24 cellular contexts compared by ENCODE assay signal in the genomic region with DNA sequence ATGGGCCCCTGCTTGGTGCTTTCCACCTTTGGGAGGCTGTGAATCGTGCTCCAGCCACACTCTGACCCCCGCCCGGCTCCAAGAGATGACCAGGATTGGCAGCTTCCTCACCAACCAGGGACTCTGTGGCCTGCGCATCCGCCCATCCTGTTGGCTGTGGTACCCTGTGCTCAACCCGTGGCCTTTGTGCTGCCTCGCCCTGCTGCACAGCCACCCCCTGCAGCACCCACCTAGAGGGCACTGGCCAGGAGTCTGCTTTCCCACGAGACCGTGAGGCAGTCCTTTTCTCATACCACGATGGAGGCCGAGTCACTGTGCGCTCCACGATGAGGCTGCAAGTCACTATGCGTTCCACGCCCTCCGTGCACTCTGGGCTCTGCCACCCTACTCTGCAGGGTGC. TPM values are rescaled to one million over a fixed set of nuclear protein-coding genes. Genes with fewer than 3 reads are reported as not detected.
DNase-seq lines count a peak whose midpoint lies in the region; ATAC-seq, FAIRE-seq and TF ChIP-seq lines count a peak whose summit lies in the region.
"Had no signal": no experiment of that assay in that cellular context is flagged by ENCODE, and none has a peak within 500 bp of the region (broad histone marks: within the 10 kb centered on the region; RNA-seq: fewer than 3 reads in every experiment).

No MANE protein-coding gene starts in this region.

- in situ Hi-C loops in HepG2 (cut with HindIII; ENCODE audit: extremely low pct_ligation_motif_present, low pct_unique_long_range_greater_than_20kb) = no loop called here

- no peak for TF ChIP-seq RAD21 in HepG2 (CRISPR knock-in tag; IDR thresholded peaks at IDR 0.05)

- 99% methylated on average over 13 of the region's 16 CpGs for WGBS in HepG2 (ENCODE audit: low lambda C conversion rate)
- no CpG with 5 or more reads among the region's 16 CpGs for WGBS in right lobe of liver (ENCODE audit: insufficient coverage, low coverage, low lambda C conversion rate, missing lambda C conversion rate)

- H2AFZ ChIP-seq in HepG2 (ENCODE audit: low read length) = no peak overlapping the region
- H2AFZ ChIP-seq: GM23338 had no signal

- H3K27me3 ChIP-seq in HepG2 (ENCODE audit: control insufficient read depth in 1 of 2, insufficient read depth in 2 of 2, low read length in 2 of 2) = no peaks in the 10 kb centered on the region
- H3K27me3 ChIP-seq in right lobe of liver = no peaks in the 10 kb centered on the region
- H3K27me3 ChIP-seq: BE2C; BLaER1 treated with 17β-estradiol and CSF1 and Interleukin-3, amounts not matched to agents 10 nM and 100 nM had no signal

- H4K20me1 ChIP-seq in HepG2 (ENCODE audit: insufficient read depth, low read length) = no peaks in the 10 kb centered on the region

- H3K9me3 Mint-ChIP-seq in glutamatergic neuron (ENCODE audit: unreplicated experiment) = peaks cover 12% of the 10 kb centered on the region
- H3K9me3 Mint-ChIP-seq: CD14-positive monocyte; CD4-positive, alpha-beta T cell; GM23338; H9 had no signal

- H3K36me3 Mint-ChIP-seq in glutamatergic neuron (ENCODE audit: unreplicated experiment) = no peaks in the 10 kb centered on the region

- peaks cover 15 to 57% of the 10 kb centered on the region in 2 experiments; a peak in 4 of 5 replicates for H3K36me3 ChIP-seq in HepG2 (replicated peaks in 1 of 2; ENCODE audit: control insufficient read depth in 1 of 2, insufficient read depth in 2 of 2, low read length in 2 of 2)
- H3K36me3 ChIP-seq in right lobe of liver = peaks cover 0 to 39% (median 13%) of the 10 kb centered on the region in 4 donors

- TF ChIP-seq EP300 in HepG2 (IDR thresholded peaks at IDR 0.05; ENCODE audit: low read depth in 2 of 2, low read length in 2 of 2) (no peak), HepG2 (CRISPR knock-in tag; IDR thresholded peaks at IDR 0.05; ENCODE audit: borderline replicate concordance) (no peak)

- intact Hi-C loops in HepG2 (cut with micrococcal nuclease; ENCODE audit: unreplicated experiment) (no loop called here), right lobe of liver (cut with DNase I) (no loop called here), sciatic nerve (cut with DNase I) (no loop called here)

- H3K27me3 Mint-ChIP-seq in glutamatergic neuron (ENCODE audit: unreplicated experiment) = peaks cover 9% of the 10 kb centered on the region
- H3K27me3 Mint-ChIP-seq: CD4-positive, alpha-beta T cell had no signal

- POLR2A ChIA-PET in HepG2 (lab: Yijun Ruan, JAX) = no interaction called here

- no peak overlapping the region for H3K4me2 ChIP-seq in HepG2 (ENCODE audit: low read depth, low read length)
- H3K4me2 ChIP-seq: A549; BLaER1 treated with 17β-estradiol and CSF1 and Interleukin-3, amounts not matched to agents 10 nM and 100 nM; GM23338 had no signal

- H3K27ac ChIP-seq in HepG2 (ENCODE audit: extremely low read length, insufficient read depth, low read length) = no peak overlapping the region
- no peak overlapping the region for H3K27ac ChIP-seq in right lobe of liver
- H3K27ac ChIP-seq: A549; BLaER1 treated with 17β-estradiol and CSF1 and Interleukin-3, amounts not matched to agents 10 nM and 100 nM had no signal

- no peaks in the 10 kb centered on the region for H3K4me1 Mint-ChIP-seq in glutamatergic neuron (ENCODE audit: low read depth, unreplicated experiment)
- H3K4me1 Mint-ChIP-seq: CD14-positive monocyte, GM23338, H9 had no signal

- TF ChIP-seq POLR2A in HepG2 (IDR thresholded peaks at IDR 0.05; ENCODE audit: insufficient read depth in 1 of 2, low read depth in 2 of 2, low read length in 2 of 2) (no peak), right lobe of liver (IDR thresholded peaks at IDR 0.05) (no peak)

- H3K4me1 ChIP-seq in HepG2 (ENCODE audit: insufficient read depth, low read length) = no peaks in the 10 kb centered on the region
- no peaks in the 10 kb centered on the region for H3K4me1 ChIP-seq in right lobe of liver
- H3K4me1 ChIP-seq: BE2C had no signal

- H3K27ac Mint-ChIP-seq in glutamatergic neuron (ENCODE audit: unreplicated experiment) = no peak overlapping the region
- H3K27ac Mint-ChIP-seq: CD4-positive, alpha-beta T cell; GM23338; H9 had no signal

- H3K9ac ChIP-seq in HepG2 (ENCODE audit: insufficient read depth, low read depth, low read length) = no peak overlapping the region
- H3K9ac ChIP-seq: BLaER1 treated with 17β-estradiol and CSF1 and Interleukin-3, amounts not matched to agents 10 nM and 100 nM had no signal

- no peak for FAIRE-seq in HepG2 (lab: Jason Lieb, UNC)
- FAIRE-seq: A549, GM12891, GM18507 had no signal

- H3K4me3 Mint-ChIP-seq in glutamatergic neuron (ENCODE audit: unreplicated experiment) = no peak overlapping the region
- H3K4me3 Mint-ChIP-seq: CD14-positive monocyte; CD4-positive, alpha-beta T cell; GM23338; H9 had no signal

- H3K79me2 ChIP-seq in HepG2 (ENCODE audit: insufficient read depth, low read length) = no peaks in the 10 kb centered on the region

- H3K9me3 ChIP-seq in HepG2 (ENCODE audit: low read length) (no peaks in the 10 kb centered on the region), right lobe of liver (no peaks in the 10 kb centered on the region)
- H3K9me3 ChIP-seq: A549; BE2C; BLaER1 treated with 17β-estradiol and CSF1 and Interleukin-3, amounts not matched to agents 10 nM and 100 nM had no signal

- TF ChIP-seq CTCF in HepG2 (CRISPR knock-in tag; IDR thresholded peaks at IDR 0.05) (no peak), right lobe of liver (IDR thresholded peaks at IDR 0.05) (no peak), glutamatergic neuron (IDR thresholded peaks at IDR 0.05; ENCODE audit: partially characterized antibody, unreplicated experiment) (no peak)

- BruUV-seq in HepG2 (replicated peaks; lab: Mats Ljungman, UMichigan) = no TSS peak

- ATAC-seq in HepG2 (no peak), right lobe of liver (no peak), sciatic nerve (no peak)
- ATAC-seq: A549, GM23338, HCT116 had no signal

- DNase-seq in HepG2 (ENCODE audit: low spot score) = no peak
- DNase-seq in right lobe of liver = no peak
- DNase-seq in glutamatergic neuron = peak; percentile 11
- peak; percentile 56 for DNase-seq in sciatic nerve (ENCODE audit: low spot score)
- DNase-seq in NCI-H1930 (lab: John Stamatoyannopoulos, UW) = no peak
- no peak for DNase-seq in NCI-H2196 (lab: John Stamatoyannopoulos, UW; ENCODE audit: unreplicated experiment)
- DNase-seq: 8988T; ACHN; AML-193; BE2C; Calu3; CD4-positive, alpha-beta T cell; COR-L47; DMS53; DMS79 treated with DMSO at 0.1 percent for 48 hours; GF-D8; H9 had no signal

- CTCF ChIA-PET in HepG2 (lab: Yijun Ruan, JAX; ENCODE audit: low intra/inter-chr PET ratio, low total read pairs) = no interaction called here

- H3K4me3 ChIP-seq in HepG2 (replicated peaks in 1 of 3; ENCODE audit: insufficient read depth in 1 of 3, low read depth in 2 of 3, low read length in 3 of 3) (no peak overlapping the region), right lobe of liver (no peak overlapping the region)
- H3K4me3 ChIP-seq: A549; BLaER1 treated with 17β-estradiol and CSF1 and Interleukin-3, amounts not matched to agents 10 nM and 100 nM; GM23338 had no signal

RNA-seq across cellular contexts. Expression of a gene that starts 19.4 kb away (rescaled TPM):
- total RNA-seq in HepG2 (2016; rRNA removed; fragmentation: Illumina TruSeq; extraction: Trizol) (4.9 and 15.9 TPM in 2 replicates), right lobe of liver (10 to 100 TPM; 17.9 to 36.1 (median 23.2) TPM), glutamatergic neuron (ENCODE audit: unreplicated experiment) (79.1 TPM), sciatic nerve (50.1 TPM)
- 27.7 and 30.7 TPM in 2 replicates for total RNA-seq in HepG2 (2016; cell fraction: cytosol; rRNA removed; fragmentation: Illumina TruSeq; extraction: Trizol; ENCODE audit: low read depth)
- total RNA-seq in HepG2 (2016; cell fraction: insoluble cytoplasmic fraction; rRNA removed; fragmentation: Illumina TruSeq; extraction: Trizol) = 6.6 and 17.1 TPM in 2 replicates
- 19.1 and 22.3 TPM in 2 replicates for total RNA-seq in HepG2 (2016; cell fraction: membrane; rRNA removed; fragmentation: Illumina TruSeq; extraction: Trizol)
- 17.5 and 23.3 TPM in 2 replicates for total RNA-seq in HepG2 (2016; cell fraction: nucleus; rRNA removed; fragmentation: Illumina TruSeq; extraction: Trizol)
- polyA plus RNA-seq in HepG2 (2011; rRNA removed) = 10.4 and 13.9 TPM in 2 replicates
- polyA plus RNA-seq in HepG2 (2011; cell fraction: cytosol; rRNA removed) = 7.3 and 17.7 TPM in 2 replicates
- polyA plus RNA-seq in HepG2 (2011; cell fraction: nucleus; rRNA removed) = 96.4 and 121 TPM in 2 replicates
- polyA plus RNA-seq in HepG2 (2012) = 5.5 and 9.1 TPM in 2 replicates
- polyA plus RNA-seq in HepG2 (2016; cell fraction: cytosol; fragmentation: Illumina TruSeq; extraction: Trizol; ENCODE audit: low read depth) = 21.1 and 24.5 TPM in 2 replicates
- polyA plus RNA-seq in HepG2 (2016; cell fraction: insoluble cytoplasmic fraction; fragmentation: Illumina TruSeq; extraction: Trizol; ENCODE audit: low read depth) = 5.3 and 5.8 TPM in 2 replicates
- 12.6 and 13.9 TPM in 2 replicates for polyA plus RNA-seq in HepG2 (2016; cell fraction: membrane; fragmentation: Illumina TruSeq; extraction: Trizol; ENCODE audit: low read depth)
- 35.8 and 39.3 TPM in 2 replicates for polyA plus RNA-seq in HepG2 (2016; cell fraction: nucleus; fragmentation: Illumina TruSeq; extraction: Trizol; ENCODE audit: insufficient read depth, low read depth)
- polyA minus RNA-seq in HepG2 (2011; rRNA and poly(A)+ RNA removed; ENCODE audit: low replicate concordance) = 2.3 and 4.2 TPM in 2 replicates
- polyA minus RNA-seq in HepG2 (2011; cell fraction: cytosol; rRNA and poly(A)+ RNA removed) = 2.1 and 3.5 TPM in 2 replicates
- 8.4 and 9.0 TPM in 2 replicates for polyA minus RNA-seq in HepG2 (2011; cell fraction: nucleus; rRNA and poly(A)+ RNA removed)

RNA-seq across cellular contexts. Expression of a gene that starts 20.7 kb away (rescaled TPM):
- 1.7 and 7.6 TPM in 2 replicates for total RNA-seq in HepG2 (2016; rRNA removed; fragmentation: Illumina TruSeq; extraction: Trizol)
- total RNA-seq in HepG2 (2016; cell fraction: cytosol; rRNA removed; fragmentation: Illumina TruSeq; extraction: Trizol; ENCODE audit: low read depth) = 0.79 and 1.3 TPM in 2 replicates
- 1.7 and 6.0 TPM in 2 replicates for total RNA-seq in HepG2 (2016; cell fraction: insoluble cytoplasmic fraction; rRNA removed; fragmentation: Illumina TruSeq; extraction: Trizol)
- total RNA-seq in HepG2 (2016; cell fraction: membrane; rRNA removed; fragmentation: Illumina TruSeq; extraction: Trizol) = 1.2 TPM in 2 replicates
- 7.8 and 8.4 TPM in 2 replicates for total RNA-seq in HepG2 (2016; cell fraction: nucleus; rRNA removed; fragmentation: Illumina TruSeq; extraction: Trizol)
- polyA plus RNA-seq in HepG2 (2011; rRNA removed) = 4.4 and 6.5 TPM in 2 replicates
- polyA plus RNA-seq in HepG2 (2011; cell fraction: cytosol; rRNA removed) = 1.3 and 2.0 TPM in 2 replicates
- polyA plus RNA-seq in HepG2 (2011; cell fraction: nucleus; rRNA removed) = 81.3 and 90.4 TPM in 2 replicates
- 3.4 and 4.5 TPM in 2 replicates for polyA plus RNA-seq in HepG2 (2012)
- polyA plus RNA-seq in HepG2 (2016; cell fraction: cytosol; fragmentation: Illumina TruSeq; extraction: Trizol; ENCODE audit: low read depth) = 0.23 and 0.36 TPM in 2 replicates
- polyA plus RNA-seq in HepG2 (2016; cell fraction: insoluble cytoplasmic fraction; fragmentation: Illumina TruSeq; extraction: Trizol; ENCODE audit: low read depth) = 1.7 and 2.2 TPM in 2 replicates
- 0.51 and 0.65 TPM in 2 replicates for polyA plus RNA-seq in HepG2 (2016; cell fraction: membrane; fragmentation: Illumina TruSeq; extraction: Trizol; ENCODE audit: low read depth)
- 31.9 and 34.1 TPM in 2 replicates for polyA plus RNA-seq in HepG2 (2016; cell fraction: nucleus; fragmentation: Illumina TruSeq; extraction: Trizol; ENCODE audit: insufficient read depth, low read depth)
- polyA minus RNA-seq in HepG2 (2011; rRNA and poly(A)+ RNA removed; ENCODE audit: low replicate concordance) = 5.2 and 6.5 TPM in 2 replicates
- polyA minus RNA-seq in HepG2 (2011; cell fraction: cytosol; rRNA and poly(A)+ RNA removed) = 0.79 and 1.3 TPM in 2 replicates
- polyA minus RNA-seq in HepG2 (2011; cell fraction: nucleus; rRNA and poly(A)+ RNA removed) = 17.7 and 19.7 TPM in 2 replicates
- total RNA-seq in right lobe of liver = 10 to 100 TPM in 1 of 6 experiments, 1 to 10 TPM in 5; 3.8 to 11.1 (median 5.0) TPM
- total RNA-seq in glutamatergic neuron (ENCODE audit: unreplicated experiment) = 68.7 TPM
- 15.3 TPM for total RNA-seq in sciatic nerve

RNA-seq across cellular contexts. Expression of a gene that starts 21.0 kb away (rescaled TPM):
- total RNA-seq in HepG2 (2016; rRNA removed; fragmentation: Illumina TruSeq; extraction: Trizol) (129 and 131 TPM in 2 replicates), right lobe of liver (10 to 100 TPM; 42.5 to 90.5 (median 52.9) TPM), glutamatergic neuron (ENCODE audit: unreplicated experiment) (75.1 TPM), sciatic nerve (42.7 TPM)
- 34.5 and 36.0 TPM in 2 replicates for total RNA-seq in HepG2 (2016; cell fraction: cytosol; rRNA removed; fragmentation: Illumina TruSeq; extraction: Trizol; ENCODE audit: low read depth)
- total RNA-seq in HepG2 (2016; cell fraction: insoluble cytoplasmic fraction; rRNA removed; fragmentation: Illumina TruSeq; extraction: Trizol) = 130 and 146 TPM in 2 replicates
- 51.5 and 64.0 TPM in 2 replicates for total RNA-seq in HepG2 (2016; cell fraction: membrane; rRNA removed; fragmentation: Illumina TruSeq; extraction: Trizol)
- total RNA-seq in HepG2 (2016; cell fraction: nucleus; rRNA removed; fragmentation: Illumina TruSeq; extraction: Trizol) = 59.6 and 64.6 TPM in 2 replicates
- 61.3 and 63.5 TPM in 2 replicates for polyA plus RNA-seq in HepG2 (2011; rRNA removed)
- 70.4 and 99.7 TPM in 2 replicates for polyA plus RNA-seq in HepG2 (2011; cell fraction: cytosol; rRNA removed)
- 83.9 and 98.7 TPM in 2 replicates for polyA plus RNA-seq in HepG2 (2011; cell fraction: nucleus; rRNA removed)
- polyA plus RNA-seq in HepG2 (2012) = 48.9 and 50.7 TPM in 2 replicates
- 42.4 and 48.9 TPM in 2 replicates for polyA plus RNA-seq in HepG2 (2016; cell fraction: cytosol; fragmentation: Illumina TruSeq; extraction: Trizol; ENCODE audit: low read depth)
- polyA plus RNA-seq in HepG2 (2016; cell fraction: insoluble cytoplasmic fraction; fragmentation: Illumina TruSeq; extraction: Trizol; ENCODE audit: low read depth) = 212 and 241 TPM in 2 replicates
- 59.9 and 71.5 TPM in 2 replicates for polyA plus RNA-seq in HepG2 (2016; cell fraction: membrane; fragmentation: Illumina TruSeq; extraction: Trizol; ENCODE audit: low read depth)
- polyA plus RNA-seq in HepG2 (2016; cell fraction: nucleus; fragmentation: Illumina TruSeq; extraction: Trizol; ENCODE audit: insufficient read depth, low read depth) = 154 and 163 TPM in 2 replicates
- polyA minus RNA-seq in HepG2 (2011; rRNA and poly(A)+ RNA removed; ENCODE audit: low replicate concordance) = 27.6 and 50.7 TPM in 2 replicates
- 25.2 and 30.8 TPM in 2 replicates for polyA minus RNA-seq in HepG2 (2011; cell fraction: cytosol; rRNA and poly(A)+ RNA removed)
- polyA minus RNA-seq in HepG2 (2011; cell fraction: nucleus; rRNA and poly(A)+ RNA removed) = 21.9 and 29.5 TPM in 2 replicates

RNA-seq across cellular contexts. Expression of a gene that starts 30.4 kb away (rescaled TPM):
- 8.2 and 13.2 TPM in 2 replicates for total RNA-seq in HepG2 (2016; rRNA removed; fragmentation: Illumina TruSeq; extraction: Trizol)
- total RNA-seq in HepG2 (2016; cell fraction: cytosol; rRNA removed; fragmentation: Illumina TruSeq; extraction: Trizol; ENCODE audit: low read depth) = 8.6 and 9.9 TPM in 2 replicates
- 6.5 and 13.8 TPM in 2 replicates for total RNA-seq in HepG2 (2016; cell fraction: insoluble cytoplasmic fraction; rRNA removed; fragmentation: Illumina TruSeq; extraction: Trizol)
- total RNA-seq in HepG2 (2016; cell fraction: membrane; rRNA removed; fragmentation: Illumina TruSeq; extraction: Trizol) = 9.4 and 12.7 TPM in 2 replicates
- total RNA-seq in HepG2 (2016; cell fraction: nucleus; rRNA removed; fragmentation: Illumina TruSeq; extraction: Trizol) = 14.1 and 16.2 TPM in 2 replicates
- 21.9 and 26.7 TPM in 2 replicates for polyA plus RNA-seq in HepG2 (2011; rRNA removed)
- 15.4 and 25.3 TPM in 2 replicates for polyA plus RNA-seq in HepG2 (2011; cell fraction: cytosol; rRNA removed)
- 142 and 184 TPM in 2 replicates for polyA plus RNA-seq in HepG2 (2011; cell fraction: nucleus; rRNA removed)
- polyA plus RNA-seq in HepG2 (2012) = 12.3 and 24.9 TPM in 2 replicates
- polyA plus RNA-seq in HepG2 (2016; cell fraction: cytosol; fragmentation: Illumina TruSeq; extraction: Trizol; ENCODE audit: low read depth) = 6.4 and 7.5 TPM in 2 replicates
- 7.6 and 8.0 TPM in 2 replicates for polyA plus RNA-seq in HepG2 (2016; cell fraction: insoluble cytoplasmic fraction; fragmentation: Illumina TruSeq; extraction: Trizol; ENCODE audit: low read depth)
- polyA plus RNA-seq in HepG2 (2016; cell fraction: membrane; fragmentation: Illumina TruSeq; extraction: Trizol; ENCODE audit: low read depth) = 6.8 and 7.3 TPM in 2 replicates
- polyA plus RNA-seq in HepG2 (2016; cell fraction: nucleus; fragmentation: Illumina TruSeq; extraction: Trizol; ENCODE audit: insufficient read depth, low read depth) = 29.9 and 32.1 TPM in 2 replicates
- polyA minus RNA-seq in HepG2 (2011; rRNA and poly(A)+ RNA removed; ENCODE audit: low replicate concordance) = 15.4 and 19.4 TPM in 2 replicates
- 4.5 and 8.0 TPM in 2 replicates for polyA minus RNA-seq in HepG2 (2011; cell fraction: cytosol; rRNA and poly(A)+ RNA removed)
- 12.4 and 13.7 TPM in 2 replicates for polyA minus RNA-seq in HepG2 (2011; cell fraction: nucleus; rRNA and poly(A)+ RNA removed)
- 10 to 100 TPM; 18.6 to 42.5 (median 34.5) TPM for total RNA-seq in right lobe of liver
- total RNA-seq in glutamatergic neuron (ENCODE audit: unreplicated experiment) = 80.4 TPM
- 35.3 TPM for total RNA-seq in sciatic nerve

RNA-seq across cellular contexts. Expression of a gene that starts 30.8 kb away (rescaled TPM):
- 43.8 and 61.5 TPM in 2 replicates for total RNA-seq in HepG2 (2016; rRNA removed; fragmentation: Illumina TruSeq; extraction: Trizol)
- total RNA-seq in HepG2 (2016; cell fraction: cytosol; rRNA removed; fragmentation: Illumina TruSeq; extraction: Trizol; ENCODE audit: low read depth) = 45.7 and 50.6 TPM in 2 replicates
- total RNA-seq in HepG2 (2016; cell fraction: insoluble cytoplasmic fraction; rRNA removed; fragmentation: Illumina TruSeq; extraction: Trizol) = 43.0 and 67.3 TPM in 2 replicates
- 59.0 and 63.2 TPM in 2 replicates for total RNA-seq in HepG2 (2016; cell fraction: membrane; rRNA removed; fragmentation: Illumina TruSeq; extraction: Trizol)
- 26.2 and 29.2 TPM in 2 replicates for total RNA-seq in HepG2 (2016; cell fraction: nucleus; rRNA removed; fragmentation: Illumina TruSeq; extraction: Trizol)
- polyA plus RNA-seq in HepG2 (2011; rRNA removed) = 25.7 and 33.5 TPM in 2 replicates
- polyA plus RNA-seq in HepG2 (2011; cell fraction: cytosol; rRNA removed) = 26.7 and 51.2 TPM in 2 replicates
- 80.7 and 89.5 TPM in 2 replicates for polyA plus RNA-seq in HepG2 (2011; cell fraction: nucleus; rRNA removed)
- 19.8 and 31.7 TPM in 2 replicates for polyA plus RNA-seq in HepG2 (2012)
- polyA plus RNA-seq in HepG2 (2016; cell fraction: cytosol; fragmentation: Illumina TruSeq; extraction: Trizol; ENCODE audit: low read depth) = 46.9 and 52.9 TPM in 2 replicates
- 40.4 and 46.6 TPM in 2 replicates for polyA plus RNA-seq in HepG2 (2016; cell fraction: insoluble cytoplasmic fraction; fragmentation: Illumina TruSeq; extraction: Trizol; ENCODE audit: low read depth)
- polyA plus RNA-seq in HepG2 (2016; cell fraction: membrane; fragmentation: Illumina TruSeq; extraction: Trizol; ENCODE audit: low read depth) = 47.2 and 53.9 TPM in 2 replicates
- 63.4 and 63.9 TPM in 2 replicates for polyA plus RNA-seq in HepG2 (2016; cell fraction: nucleus; fragmentation: Illumina TruSeq; extraction: Trizol; ENCODE audit: insufficient read depth, low read depth)
- polyA minus RNA-seq in HepG2 (2011; rRNA and poly(A)+ RNA removed; ENCODE audit: low replicate concordance) = 21.1 and 26.9 TPM in 2 replicates
- 14.3 and 16.7 TPM in 2 replicates for polyA minus RNA-seq in HepG2 (2011; cell fraction: cytosol; rRNA and poly(A)+ RNA removed)
- polyA minus RNA-seq in HepG2 (2011; cell fraction: nucleus; rRNA and poly(A)+ RNA removed) = 12.1 and 14.0 TPM in 2 replicates
- total RNA-seq in right lobe of liver = 10 to 100 TPM; 21.1 to 90.3 (median 32.6) TPM
- total RNA-seq in glutamatergic neuron (ENCODE audit: unreplicated experiment) = 66.1 TPM
- 28.0 TPM for total RNA-seq in sciatic nerve

Comparison
In these comparisons a context has a peak if more than half of its experiments do, and no peak if none do; other contexts are left out.
1. DNase-seq: peak in glutamatergic neuron (single experiment) and sciatic nerve (single experiment); none in HepG2 (single experiment), right lobe of liver (0 of 3), NCI-H1930 (0 of 2) and NCI-H2196 (single experiment).